Comparison of ENCODE assay signal across 8 cellular contexts in the genomic region with DNA sequence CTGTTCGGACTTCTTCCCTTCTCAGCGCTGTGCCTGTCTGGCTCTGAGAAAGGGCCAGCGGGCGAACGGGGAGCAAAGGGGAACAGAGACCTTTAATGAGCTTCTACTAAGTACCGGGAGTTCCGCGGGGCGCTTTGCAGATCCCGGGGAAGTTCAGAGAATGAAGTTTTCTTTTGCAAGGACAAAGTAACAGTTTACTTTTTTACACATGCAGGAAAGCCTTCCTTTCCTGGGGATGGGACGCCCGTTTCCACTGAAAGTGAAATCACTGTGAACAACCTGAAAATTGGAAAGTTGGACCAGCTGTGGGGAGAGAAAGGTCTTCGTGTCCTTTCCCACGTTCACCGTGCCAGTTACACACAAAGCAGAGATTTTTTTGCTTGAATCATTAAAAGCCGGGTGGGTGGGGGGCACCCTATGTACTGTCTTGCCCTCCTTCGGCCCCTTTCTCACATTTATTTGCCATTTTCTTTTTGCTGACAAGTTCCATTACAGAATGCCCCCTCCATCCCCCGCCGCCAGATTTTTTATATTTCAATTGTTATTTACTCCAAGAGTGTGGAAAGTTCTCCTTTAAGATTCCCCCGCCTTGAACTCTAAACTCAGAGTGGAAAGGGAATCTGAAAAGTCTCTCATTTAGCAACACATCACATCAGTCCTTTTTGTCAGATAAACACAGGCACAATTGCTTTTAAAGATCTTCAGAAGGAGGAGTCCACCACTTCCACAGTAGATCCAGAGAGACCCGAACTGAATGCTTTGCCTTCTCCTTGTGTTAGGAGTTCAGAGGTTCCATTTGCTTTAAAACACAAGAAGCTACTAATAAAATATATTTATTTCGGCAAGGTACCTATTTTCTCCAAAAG.
DNase-seq lines count a peak whose midpoint lies in the region; ATAC-seq and TF ChIP-seq lines count a peak whose summit lies in the region.

No MANE protein-coding gene starts in this region.

- no peaks in the 10 kb centered on the region for H3K27me3 ChIP-seq in RWPE2 (ENCODE audit: insufficient read depth, poor library complexity, severe bottlenecking)

- H3K27ac Mint-ChIP-seq in nephron progenitor cell: peak overlapping the region; percentile 100

- peak; percentile 36 for ATAC-seq in GM21447 (IDR thresholded peaks at IDR 0.05; ENCODE audit: unreplicated experiment)
- no peak; the same call in 2 of the 3 replicates for ATAC-seq in RWPE2 (ENCODE audit: low read depth)
- ATAC-seq in HG03520 (IDR thresholded peaks at IDR 0.05; ENCODE audit: unreplicated experiment): no peak
- ATAC-seq in HG03097 (IDR thresholded peaks at IDR 0.05; ENCODE audit: low FRiP score, unreplicated experiment): no peak

- no peak for TF ChIP-seq CTCF in AG10803 (conservative IDR thresholded peaks at IDR 0.05; ENCODE audit: low read length)
- no peak for TF ChIP-seq CTCF in RWPE2 (IDR thresholded peaks at IDR 0.05; ENCODE audit: poor library complexity, severe bottlenecking)
- TF ChIP-seq CTCF in epithelial cell of esophagus (IDR thresholded peaks at IDR 0.05; ENCODE audit: insufficient read depth, low read depth, low read length, missing control alignments): no peak
- TF ChIP-seq CTCF in nephron progenitor cell (IDR thresholded peaks at IDR 0.05): no peak

- H3K4me1 Mint-ChIP-seq in nephron progenitor cell: peaks cover 66% of the 10 kb centered on the region

- H3K27me3 Mint-ChIP-seq in nephron progenitor cell (ENCODE audit: low read depth, poor library complexity): peaks cover 3% of the 10 kb centered on the region

- DNase-seq in AG10803 (ENCODE audit: low read depth) (peak; percentile 56), RWPE2 (ENCODE audit: low spot score) (no peak), epithelial cell of esophagus (ENCODE audit: low read depth) (no peak), nephron progenitor cell (peak; percentile 42), DMS79 (lab: John Stamatoyannopoulos, UW) (no peak)

- H3K9me3 Mint-ChIP-seq in nephron progenitor cell: no peaks in the 10 kb centered on the region

- no peaks in the 10 kb centered on the region for H3K9me3 ChIP-seq in RWPE2 (ENCODE audit: severe bottlenecking)

- H3K4me1 ChIP-seq in RWPE2 (ENCODE audit: insufficient read depth, poor library complexity, severe bottlenecking): peaks cover 64% of the 10 kb centered on the region

- H3K4me3 Mint-ChIP-seq in nephron progenitor cell: peak overlapping the region; percentile 91

- H3K4me3 ChIP-seq in AG10803 (ENCODE audit: low read length): peak overlapping the region; percentile 71
- H3K4me3 ChIP-seq in RWPE2 (ENCODE audit: severe bottlenecking): peak overlapping the region; percentile 81
- H3K4me3 ChIP-seq in epithelial cell of esophagus (ENCODE audit: low read length): peak overlapping the region; percentile 67

- H3K36me3 ChIP-seq in RWPE2 (ENCODE audit: low read depth): peaks cover 32% of the 10 kb centered on the region

- H3K36me3 Mint-ChIP-seq in nephron progenitor cell (ENCODE audit: low read depth): peaks cover 14% of the 10 kb centered on the region

- peak overlapping the region; percentile 97 for H3K27ac ChIP-seq in RWPE2 (ENCODE audit: poor library complexity, severe bottlenecking)

Comparison
In these comparisons a context has a peak if more than half of its experiments do, and no peak if none do; other contexts are left out.
1. DNase-seq: peak in AG10803 (single experiment) and nephron progenitor cell (single experiment); none in RWPE2 (single experiment), epithelial cell of esophagus (single experiment) and DMS79 (single experiment).
2. Peak in every context shown above with its lines, with median percentiles within 50 percentile points of each other: H3K4me3 ChIP-seq.